Comparison of ENCODE assay signal across 16 cellular contexts in genomic region chr15:82900511-82900910, GRCh38.
"Had no signal": no experiment of that assay in that cellular context is flagged by ENCODE, and none has a peak within 500 bp of the region (broad histone marks: within the 10 kb centered on the region; RNA-seq: fewer than 3 reads in every experiment).

No MANE protein-coding gene starts in this region.

- H3K4me3 Mint-ChIP-seq: activated CD4-positive, alpha-beta memory T cell treated with anti-CD3 and anti-CD28 coated beads for 36 hours; activated naive CD8-positive, alpha-beta T cell treated with anti-CD3 and anti-CD28 coated beads, Interleukin-2, amount 50 U/mL, for 24 hours; activated T-cell treated with anti-CD3 and anti-CD28 coated beads, Interleukin-2, amount 50 U/mL, for 72 hours; naive thymus-derived CD4-positive, alpha-beta T cell; stimulated activated naive CD8-positive, alpha-beta T cell treated with anti-CD3 and anti-CD28 coated beads, Interleukin-15, Interleukin-2, amounts not matched to agents 100 ng/mL and 50 ng/mL, for 24 hours had no signal

- H3K27me3 ChIP-seq: ascending aorta, neutrophil, upper lobe of right lung had no signal

- H3K27ac Mint-ChIP-seq: activated CD4-positive, alpha-beta memory T cell treated with anti-CD3 and anti-CD28 coated beads for 36 hours; activated naive CD8-positive, alpha-beta T cell treated with anti-CD3 and anti-CD28 coated beads, Interleukin-2, amount 50 U/mL, for 24 hours; activated T-cell treated with anti-CD3 and anti-CD28 coated beads, Interleukin-2, amount 50 U/mL, for 72 hours; stimulated activated naive CD8-positive, alpha-beta T cell treated with anti-CD3 and anti-CD28 coated beads, Interleukin-15, Interleukin-2, amounts not matched to agents 100 ng/mL and 50 ng/mL, for 24 hours had no signal

- H3K4me3 ChIP-seq: ascending aorta, coronary artery, lower lobe of right lung, upper lobe of right lung had no signal

- ATAC-seq: activated naive CD8-positive, alpha-beta T cell treated with anti-CD3 and anti-CD28 coated beads, Interleukin-2, amount 50 U/mL, for 24 hours; activated T-cell treated with anti-CD3 and anti-CD28 coated beads, Interleukin-2, amount 50 U/mL, for 72 hours; lower lobe of right lung; naive thymus-derived CD4-positive, alpha-beta T cell; upper lobe of right lung had no signal

- H3K27me3 Mint-ChIP-seq: activated naive CD8-positive, alpha-beta T cell treated with anti-CD3 and anti-CD28 coated beads, Interleukin-2, amount 50 U/mL, for 24 hours; stimulated activated naive CD8-positive, alpha-beta T cell treated with anti-CD3 and anti-CD28 coated beads, Interleukin-15, Interleukin-2, amounts not matched to agents 100 ng/mL and 50 ng/mL, for 24 hours had no signal

- H3K4me1 ChIP-seq: ascending aorta, lower lobe of right lung, upper lobe of right lung had no signal

- H3K9me3 Mint-ChIP-seq: activated CD4-positive, alpha-beta memory T cell treated with anti-CD3 and anti-CD28 coated beads for 36 hours; activated naive CD8-positive, alpha-beta T cell treated with anti-CD3 and anti-CD28 coated beads, Interleukin-2, amount 50 U/mL, for 24 hours; activated T-cell treated with anti-CD3 and anti-CD28 coated beads, Interleukin-2, amount 50 U/mL, for 72 hours; stimulated activated naive CD8-positive, alpha-beta T cell treated with anti-CD3 and anti-CD28 coated beads, Interleukin-15, Interleukin-2, amounts not matched to agents 100 ng/mL and 50 ng/mL, for 24 hours had no signal

- H3K9me3 ChIP-seq: ascending aorta, lower lobe of right lung, neutrophil, upper lobe of right lung had no signal

- DNase-seq: activated CD4-positive, alpha-beta memory T cell treated with anti-CD3 and anti-CD28 coated beads for 36 hours; activated naive CD4-positive, alpha-beta T cell; activated naive CD8-positive, alpha-beta T cell treated with anti-CD3 and anti-CD28 coated beads, Interleukin-2, amount 50 U/mL, for 24 hours; activated T-cell treated with anti-CD3 and anti-CD28 coated beads, Interleukin-2, amount 50 U/mL, for 72 hours; central memory CD4-positive, alpha-beta T cell; effector CD4-positive, alpha-beta T cell; lower lobe of right lung; midbrain; naive thymus-derived CD4-positive, alpha-beta T cell; stimulated activated CD4-positive, alpha-beta T cell treated with anti-CD3 and anti-CD28 coated beads, Interleukin-4, amount 100 ng/mL, for 24 hours; T-helper 9 cell; upper lobe of right lung had no signal

- H3K27ac ChIP-seq: ascending aorta, coronary artery, lower lobe of right lung, neutrophil, upper lobe of right lung had no signal

- H3K36me3 ChIP-seq: ascending aorta, lower lobe of right lung, neutrophil, upper lobe of right lung had no signal

- H3K36me3 Mint-ChIP-seq: activated CD4-positive, alpha-beta memory T cell treated with anti-CD3 and anti-CD28 coated beads for 36 hours had no signal
